In the genomic region with DNA sequence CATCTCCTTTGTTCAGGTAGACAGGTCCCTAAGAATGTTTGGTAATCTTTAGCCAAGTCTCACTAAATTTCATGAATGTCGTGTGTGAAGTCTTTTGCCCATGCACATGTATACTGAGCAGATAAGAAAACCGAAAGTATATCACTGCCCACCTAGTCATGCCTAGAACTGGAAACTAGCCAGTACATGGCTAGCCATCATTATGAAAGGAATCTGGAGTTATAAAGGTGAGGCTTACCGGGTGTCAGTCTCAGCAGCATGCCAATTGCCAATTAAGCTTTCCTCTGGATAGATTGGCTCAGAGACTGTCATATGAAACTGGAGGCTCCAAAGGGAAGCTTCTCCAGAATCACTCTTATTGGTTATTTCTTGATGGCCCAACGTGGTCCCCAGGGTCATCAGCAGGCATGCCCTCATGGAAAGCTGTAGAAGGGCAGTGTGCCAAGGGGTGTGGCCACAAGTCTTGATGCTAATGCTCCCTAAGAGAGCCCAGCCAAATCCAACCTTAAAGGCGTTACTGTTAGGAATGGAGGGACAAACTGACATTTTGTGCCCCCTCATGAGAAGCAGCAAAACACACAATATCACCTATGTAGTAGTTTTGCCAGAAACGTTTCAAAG, we compare ENCODE assay signal across 25 cellular contexts.
"Had no signal": no experiment of that assay in that cellular context is flagged by ENCODE, and none has a peak within 500 bp of the region (broad histone marks: within the 10 kb centered on the region; RNA-seq: fewer than 3 reads in every experiment).

No MANE protein-coding gene starts in this region.

- H3K36me3 ChIP-seq: cardiac muscle cell, ovary, prostate gland, suprapubic skin, tibial nerve had no signal

- H3K4me3 ChIP-seq: body of pancreas, cardiac muscle cell, lung, ovary, prostate gland, suprapubic skin, tibial nerve had no signal

- H3K27me3 ChIP-seq: body of pancreas, cardiac muscle cell, ovary, suprapubic skin, tibial nerve had no signal

- H3K36me3 Mint-ChIP-seq: activated naive CD4-positive, alpha-beta T cell treated with anti-CD3 and anti-CD28 coated beads, Interleukin-2, amount 50 U/mL, for 24 hours; natural killer cell; stimulated activated effector memory CD8-positive, alpha-beta T cell treated with anti-CD3 and anti-CD28 coated beads, Interleukin-12 subunit alpha, Interleukin-12 subunit beta, amount 100 ng/mL, for 72 hours had no signal

- H3K9me3 Mint-ChIP-seq: activated CD4-positive, alpha-beta T cell treated with anti-CD3 and anti-CD28 coated beads, Interleukin-2, amount 10 ng/mL, durations not matched to agents 7 days and 5 days; activated naive CD4-positive, alpha-beta T cell treated with anti-CD3 and anti-CD28 coated beads, Interleukin-2, amount 50 U/mL, for 24 hours; natural killer cell; stimulated activated effector memory CD8-positive, alpha-beta T cell treated with anti-CD3 and anti-CD28 coated beads, Interleukin-12 subunit alpha, Interleukin-12 subunit beta, amount 100 ng/mL, for 72 hours; stimulated activated naive CD8-positive, alpha-beta T cell treated with anti-CD3 and anti-CD28 coated beads, Interleukin-15, amount 100 ng/mL, for 72 hours; T-helper 2 cell treated with Interferon-gamma antibody and Interleukin-4, amounts not matched to agents 5 μg/mL and 100 μg/mL, for 36 hours had no signal

- H3K4me1 Mint-ChIP-seq: activated CD4-positive, alpha-beta T cell treated with anti-CD3 and anti-CD28 coated beads, Interleukin-2, amount 10 ng/mL, durations not matched to agents 7 days and 5 days; activated naive CD4-positive, alpha-beta T cell treated with anti-CD3 and anti-CD28 coated beads, Interleukin-2, amount 50 U/mL, for 24 hours; natural killer cell; stimulated activated effector memory CD8-positive, alpha-beta T cell treated with anti-CD3 and anti-CD28 coated beads, Interleukin-12 subunit alpha, Interleukin-12 subunit beta, amount 100 ng/mL, for 72 hours; stimulated activated naive CD8-positive, alpha-beta T cell treated with anti-CD3 and anti-CD28 coated beads, Interleukin-15, amount 100 ng/mL, for 72 hours had no signal

- H3K4me3 Mint-ChIP-seq: activated CD4-positive, alpha-beta T cell treated with anti-CD3 and anti-CD28 coated beads, Interleukin-2, amount 10 ng/mL, durations not matched to agents 7 days and 5 days; activated CD8-positive, alpha-beta T cell treated with anti-CD3 and anti-CD28 coated beads, Interleukin-2, amount 10 ng/mL, durations not matched to agents 7 days and 5 days; activated naive CD4-positive, alpha-beta T cell treated with anti-CD3 and anti-CD28 coated beads, Interleukin-2, amount 50 U/mL, for 24 hours; natural killer cell; stimulated activated effector memory CD8-positive, alpha-beta T cell treated with anti-CD3 and anti-CD28 coated beads, Interleukin-12 subunit alpha, Interleukin-12 subunit beta, amount 100 ng/mL, for 72 hours; stimulated activated naive CD8-positive, alpha-beta T cell treated with anti-CD3 and anti-CD28 coated beads, Interleukin-15, amount 100 ng/mL, for 72 hours; T-helper 2 cell treated with Interferon-gamma antibody and Interleukin-4, amounts not matched to agents 5 μg/mL and 100 μg/mL, for 36 hours had no signal

- DNase-seq: activated CD4-positive, alpha-beta T cell treated with anti-CD3 and anti-CD28 coated beads, Interleukin-2, amount 10 ng/mL, durations not matched to agents 7 days and 5 days; activated CD4-positive, CD25-positive, alpha-beta regulatory T cell treated with anti-CD3 and anti-CD28 coated beads, Interleukin-2, amount 50 U/mL, for 72 hours; activated CD8-positive, alpha-beta T cell treated with anti-CD3 and anti-CD28 coated beads, Interleukin-2, amount 10 ng/mL, durations not matched to agents 7 days and 5 days; activated gamma-delta T cell treated with Interleukin-2 at 50 U/mL for 16 hours; activated T-cell treated with anti-CD3 and anti-CD28 coated beads, Interleukin-2, amount 50 U/mL, for 1 hour; anterior cingulate cortex; body of pancreas; dermis blood vessel endothelial cell; effector CD8-positive, alpha-beta T cell; foreskin fibroblast; kidney; natural killer cell; ovary; stimulated activated CD4-positive, alpha-beta T cell treated with anti-CD3 and anti-CD28 coated beads, Interleukin-12 subunit alpha, Interleukin-12 subunit beta, amount 100 ng/mL, for 4 hours; stimulated activated naive CD8-positive, alpha-beta T cell treated with anti-CD3 and anti-CD28 coated beads, Interleukin-15, amount 100 ng/mL, for 72 hours had no signal

- H3K4me1 ChIP-seq: body of pancreas, prostate gland had no signal

- H3K27ac ChIP-seq: body of pancreas, cardiac muscle cell, ovary, prostate gland, suprapubic skin, tibial nerve, VCaP had no signal

- H3K27ac Mint-ChIP-seq: activated CD4-positive, alpha-beta T cell treated with anti-CD3 and anti-CD28 coated beads, Interleukin-2, amount 10 ng/mL, durations not matched to agents 7 days and 5 days; activated CD8-positive, alpha-beta T cell treated with anti-CD3 and anti-CD28 coated beads, Interleukin-2, amount 10 ng/mL, durations not matched to agents 7 days and 5 days; activated naive CD4-positive, alpha-beta T cell treated with anti-CD3 and anti-CD28 coated beads, Interleukin-2, amount 50 U/mL, for 24 hours; natural killer cell; stimulated activated effector memory CD8-positive, alpha-beta T cell treated with anti-CD3 and anti-CD28 coated beads, Interleukin-12 subunit alpha, Interleukin-12 subunit beta, amount 100 ng/mL, for 72 hours; stimulated activated naive CD8-positive, alpha-beta T cell treated with anti-CD3 and anti-CD28 coated beads, Interleukin-15, amount 100 ng/mL, for 72 hours; T-helper 2 cell treated with Interferon-gamma antibody and Interleukin-4, amounts not matched to agents 5 μg/mL and 100 μg/mL, for 36 hours had no signal

- ATAC-seq: activated CD8-positive, alpha-beta T cell treated with anti-CD3 and anti-CD28 coated beads, Interleukin-2, amount 10 ng/mL, durations not matched to agents 7 days and 5 days; body of pancreas; left lobe of liver; natural killer cell; stimulated activated effector memory CD8-positive, alpha-beta T cell treated with anti-CD3 and anti-CD28 coated beads, Interleukin-12 subunit alpha, Interleukin-12 subunit beta, amount 100 ng/mL, for 72 hours; stimulated activated naive CD8-positive, alpha-beta T cell treated with anti-CD3 and anti-CD28 coated beads, Interleukin-15, amount 100 ng/mL, for 72 hours had no signal

- H3K9me3 ChIP-seq: body of pancreas, ovary, prostate gland, suprapubic skin, tibial nerve had no signal

- H3K27me3 Mint-ChIP-seq: activated naive CD4-positive, alpha-beta T cell treated with anti-CD3 and anti-CD28 coated beads, Interleukin-2, amount 50 U/mL, for 24 hours; stimulated activated naive CD8-positive, alpha-beta T cell treated with anti-CD3 and anti-CD28 coated beads, Interleukin-15, amount 100 ng/mL, for 72 hours had no signal
